In the genomic region with DNA sequence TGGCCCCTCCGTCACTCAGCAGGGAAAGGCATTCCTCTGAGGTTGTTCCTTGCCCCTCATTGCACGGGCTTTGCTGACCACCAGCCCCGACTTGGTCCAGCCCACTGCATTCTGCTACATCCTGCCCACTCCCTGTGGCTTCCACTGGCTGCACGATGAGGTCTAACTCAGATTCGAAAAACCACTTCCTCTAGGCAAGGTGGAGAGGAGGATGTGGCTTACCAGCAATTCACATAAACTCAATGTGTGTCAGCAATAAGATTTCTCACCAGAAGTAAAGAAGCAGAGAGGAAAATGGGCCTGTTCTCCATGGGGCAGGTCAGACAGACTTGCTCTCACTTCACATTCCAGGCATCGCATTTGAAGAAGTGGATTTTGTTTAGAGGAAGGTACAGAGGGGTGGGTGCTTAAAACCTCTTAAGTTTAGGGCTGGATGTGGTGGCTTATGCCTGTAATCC, we compare ENCODE assay signal across 8 cellular contexts. TPM values are rescaled to one million over a fixed set of nuclear protein-coding genes. Genes with fewer than 3 reads are reported as not detected.
DNase-seq lines count a peak whose midpoint lies in the region; ATAC-seq and TF ChIP-seq lines count a peak whose summit lies in the region.

No MANE protein-coding gene starts in this region.

- peak overlapping the region; percentile 70 for H3K4me3 Mint-ChIP-seq in activated CD8-positive, alpha-beta memory T cell treated with anti-CD3 and anti-CD28 coated beads, Interleukin-2, amount 10 ng/mL, durations not matched to agents 7 days and 5 days
- peak overlapping the region; percentile 94 for H3K4me3 Mint-ChIP-seq in natural killer cell treated with Interleukin-12 subunit alpha and Interleukin-12 subunit beta and Interleukin-15 and Interleukin-18, amount 100 ng/mL, for 72 hours

- peak overlapping the region; percentile 98 for H3K27ac Mint-ChIP-seq in activated CD8-positive, alpha-beta memory T cell treated with anti-CD3 and anti-CD28 coated beads, Interleukin-2, amount 10 ng/mL, durations not matched to agents 7 days and 5 days
- H3K27ac Mint-ChIP-seq in natural killer cell treated with Interleukin-12 subunit alpha and Interleukin-12 subunit beta and Interleukin-15 and Interleukin-18, amount 100 ng/mL, for 72 hours, result peak overlapping the region; percentile 95 to 99

- peaks cover 2% of the 10 kb centered on the region for H3K9me3 Mint-ChIP-seq in activated CD8-positive, alpha-beta memory T cell treated with anti-CD3 and anti-CD28 coated beads, Interleukin-2, amount 10 ng/mL, durations not matched to agents 7 days and 5 days (ENCODE audit: low read depth)
- H3K9me3 Mint-ChIP-seq in natural killer cell treated with Interleukin-12 subunit alpha and Interleukin-12 subunit beta and Interleukin-15 and Interleukin-18, amount 100 ng/mL, for 72 hours, result peaks cover 4% of the 10 kb centered on the region

- DNase-seq in GM12864 (ENCODE audit: low read depth) (peak; percentile 85), KG1 (lab: John Stamatoyannopoulos, UW) (peak; percentile 30), erythroblast (lab: John Stamatoyannopoulos, UW) (no peak), HuH-7 (ENCODE audit: low spot score) (no peak), retina (no peak)
- peak; percentile 95 for DNase-seq in activated CD8-positive, alpha-beta memory T cell treated with anti-CD3 and anti-CD28 coated beads, Interleukin-2, amount 10 ng/mL, durations not matched to agents 7 days and 5 days
- peak; percentile 89 for DNase-seq in natural killer cell treated with Interleukin-12 subunit alpha and Interleukin-12 subunit beta and Interleukin-15 and Interleukin-18, amount 100 ng/mL, for 72 hours (ENCODE audit: low spot score)

- no peak overlapping the region for H3K4me3 ChIP-seq in GM12864 (ENCODE audit: low read depth, low read length)

- no peaks in the 10 kb centered on the region for H3K27me3 Mint-ChIP-seq in activated CD8-positive, alpha-beta memory T cell treated with anti-CD3 and anti-CD28 coated beads, Interleukin-2, amount 10 ng/mL, durations not matched to agents 7 days and 5 days
- no peaks in the 10 kb centered on the region for H3K27me3 Mint-ChIP-seq in natural killer cell treated with Interleukin-12 subunit alpha and Interleukin-12 subunit beta and Interleukin-15 and Interleukin-18, amount 100 ng/mL, for 72 hours

- no peak for TF ChIP-seq POLR2A in erythroblast (IDR thresholded peaks at IDR 0.05; ENCODE audit: low read length)

- CTCF ChIA-PET in activated CD8-positive, alpha-beta memory T cell treated with anti-CD3 and anti-CD28 coated beads, Interleukin-2, amount 10 ng/mL, durations not matched to agents 7 days and 5 days (lab: Charles Lee), result interaction anchor here (1.9 to 5.6 kb wide), 5 partner anchors 9 to 36 kb away, joined by 7 to 98 read pairs (median 12); a partner anchor contains a TSS

- peaks cover 87% of the 10 kb centered on the region for H3K4me1 Mint-ChIP-seq in activated CD8-positive, alpha-beta memory T cell treated with anti-CD3 and anti-CD28 coated beads, Interleukin-2, amount 10 ng/mL, durations not matched to agents 7 days and 5 days
- H3K4me1 Mint-ChIP-seq in natural killer cell treated with Interleukin-12 subunit alpha and Interleukin-12 subunit beta and Interleukin-15 and Interleukin-18, amount 100 ng/mL, for 72 hours (ENCODE audit: low read depth in 2 of 2), result peaks cover 76 to 84% of the 10 kb centered on the region in 2 donors

- ATAC-seq in GM21619 (IDR thresholded peaks at IDR 0.05; ENCODE audit: unreplicated experiment), result peak; percentile 67
- ATAC-seq in activated CD8-positive, alpha-beta memory T cell treated with anti-CD3 and anti-CD28 coated beads, Interleukin-2, amount 10 ng/mL, durations not matched to agents 7 days and 5 days, result peak; percentile 37
- peak; percentile 66 for ATAC-seq in natural killer cell treated with Interleukin-12 subunit alpha and Interleukin-12 subunit beta and Interleukin-15 and Interleukin-18, amount 100 ng/mL, for 72 hours

- H3K36me3 Mint-ChIP-seq in activated CD8-positive, alpha-beta memory T cell treated with anti-CD3 and anti-CD28 coated beads, Interleukin-2, amount 10 ng/mL, durations not matched to agents 7 days and 5 days, result peaks cover 59% of the 10 kb centered on the region
- H3K36me3 Mint-ChIP-seq in natural killer cell treated with Interleukin-12 subunit alpha and Interleukin-12 subunit beta and Interleukin-15 and Interleukin-18, amount 100 ng/mL, for 72 hours, result peaks cover 11% of the 10 kb centered on the region

- no peak for TF ChIP-seq CTCF in GM12864 (IDR thresholded peaks at IDR 0.05; ENCODE audit: low read depth, low read length, missing control alignments)

RNA-seq across cellular contexts. Expression of a gene that starts 14.7 kb away (rescaled TPM):
- total RNA-seq in activated CD8-positive, alpha-beta memory T cell treated with anti-CD3 and anti-CD28 coated beads, Interleukin-2, amount 10 ng/mL, durations not matched to agents 7 days and 5 days, result 10 to 100 TPM; 44.5 to 48.0 TPM
- 10 to 100 TPM; 17.4 to 30.2 TPM for total RNA-seq in natural killer cell treated with Interleukin-12 subunit alpha and Interleukin-12 subunit beta and Interleukin-15 and Interleukin-18, amount 100 ng/mL, for 72 hours

Comparison
In these comparisons a context has a peak if more than half of its experiments do, and no peak if none do; other contexts are left out.
1. DNase-seq: peak in GM12864 (single experiment), KG1 (single experiment), activated CD8-positive, alpha-beta memory T cell treated with anti-CD3 and anti-CD28 coated beads, Interleukin-2, amount 10 ng/mL, durations not matched to agents 7 days and 5 days (single experiment) and natural killer cell treated with Interleukin-12 subunit alpha and Interleukin-12 subunit beta and Interleukin-15 and Interleukin-18, amount 100 ng/mL, for 72 hours (single experiment); none in erythroblast (0 of 2), HuH-7 (single experiment) and retina (single experiment).
2. Peak in every context shown above with its lines, with median percentiles within 50 percentile points of each other: ATAC-seq.